ENCODE assay signal across 1 cellular context in the genomic region with DNA sequence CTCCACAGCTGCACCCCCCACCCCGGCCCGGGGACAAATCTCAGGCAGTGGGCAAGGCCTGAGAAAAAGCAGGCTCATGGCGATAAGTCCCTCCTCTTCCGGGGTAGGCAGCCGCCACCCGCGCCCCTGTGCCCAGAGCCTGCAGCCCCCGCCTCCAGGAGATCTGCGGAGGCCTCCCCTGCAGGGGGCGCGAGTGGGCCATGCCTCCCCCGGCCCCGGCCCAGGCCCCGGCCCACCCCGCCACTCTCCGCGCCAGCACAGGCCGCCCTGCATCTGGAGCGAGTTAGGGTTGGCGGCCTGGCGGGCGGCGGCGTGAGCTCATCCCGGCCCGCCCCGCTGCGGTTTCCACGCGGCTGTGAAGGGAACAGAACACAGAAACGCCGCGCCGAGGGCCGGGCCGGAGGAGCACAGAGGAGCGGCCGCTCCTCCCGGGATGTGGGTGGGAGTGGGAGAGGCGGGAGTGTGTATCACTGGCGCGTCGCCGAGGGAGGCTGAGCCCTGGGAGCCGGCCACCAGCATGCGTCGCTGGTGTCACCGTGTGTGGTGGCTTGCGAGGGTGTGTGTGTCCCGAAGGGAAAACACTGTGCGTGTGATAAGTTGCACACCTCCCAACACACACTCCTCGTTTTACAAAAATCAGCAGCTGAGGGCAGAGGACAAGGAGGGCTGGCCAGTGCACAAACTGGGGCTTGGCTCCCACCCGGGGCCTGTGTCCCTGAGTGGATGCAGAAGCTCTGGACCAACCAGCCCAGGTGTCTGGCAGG.
TF ChIP-seq lines count a peak whose summit lies in the region.

No MANE protein-coding gene starts in this region.

TF ChIP-seq in H1, 55 proteins besides CTCF, POLR2A, EP300 and RAD21 (continued from another document):
- TF ChIP-seq, protein P1, sequence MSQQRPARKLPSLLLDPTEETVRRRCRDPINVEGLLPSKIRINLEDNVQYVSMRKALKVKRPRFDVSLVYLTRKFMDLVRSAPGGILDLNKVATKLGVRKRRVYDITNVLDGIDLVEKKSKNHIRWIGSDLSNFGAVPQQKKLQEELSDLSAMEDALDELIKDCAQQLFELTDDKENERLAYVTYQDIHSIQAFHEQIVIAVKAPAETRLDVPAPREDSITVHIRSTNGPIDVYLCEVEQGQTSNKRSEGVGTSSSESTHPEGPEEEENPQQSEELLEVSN (IDR thresholded peaks at IDR 0.05) = peak; percentile 51; the same call in 1 of the 2 replicates
- peak; percentile 30 for TF ChIP-seq ASH2L (IDR thresholded peaks at IDR 0.05; ENCODE audit: low read length)
- no peak for TF ChIP-seq TEAD4 (IDR thresholded peaks at IDR 0.05; ENCODE audit: low read depth, low read length)
- TF ChIP-seq KDM5A (IDR thresholded peaks at IDR 0.05; ENCODE audit: low read length) = no peak
- peak; percentile 48; the same call in 1 of the 2 replicates for TF ChIP-seq SUZ12 (IDR thresholded peaks at IDR 0.05; ENCODE audit: low read length)
- peak; percentile 71 for TF ChIP-seq KDM4A (IDR thresholded peaks at IDR 0.05; ENCODE audit: low read depth, low read length, severe bottlenecking)
- TF ChIP-seq, protein P2, sequence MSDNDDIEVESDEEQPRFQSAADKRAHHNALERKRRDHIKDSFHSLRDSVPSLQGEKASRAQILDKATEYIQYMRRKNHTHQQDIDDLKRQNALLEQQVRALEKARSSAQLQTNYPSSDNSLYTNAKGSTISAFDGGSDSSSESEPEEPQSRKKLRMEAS (IDR thresholded peaks at IDR 0.05) = peak; percentile 33; the same call in 1 of the 2 replicates
- TF ChIP-seq SIN3A (conservative IDR thresholded peaks at IDR 0.05 in 1 of 2, IDR thresholded peaks at IDR 0.05 in 1 of 2; ENCODE audit: low read depth in 1 of 2, low read length in 2 of 2) = peak in 1 of 2 experiments; percentile 62; a peak in 1 of 4 replicates
- TF ChIP-seq BACH1 (IDR thresholded peaks at IDR 0.05; ENCODE audit: low read length) = peak; percentile 15; the same call in 1 of the 2 replicates
- peak; percentile 17; the same call in 1 of the 2 replicates for TF ChIP-seq CREB1 (IDR thresholded peaks at IDR 0.05)
- TF ChIP-seq GTF2F1 (IDR thresholded peaks at IDR 0.05; ENCODE audit: borderline replicate concordance, low read depth, low read length) = no peak
- TF ChIP-seq HDAC2 (IDR thresholded peaks at IDR 0.05; ENCODE audit: borderline replicate concordance in 1 of 2, low read depth in 2 of 2, low read length in 2 of 2) = 0 out of 4 replicates have a peak, but pooled peaks of 1 of the 2 experiments have one; percentile 33
TF ChIP-seq in H1: peak in this region for 9.
